In the genomic region with DNA sequence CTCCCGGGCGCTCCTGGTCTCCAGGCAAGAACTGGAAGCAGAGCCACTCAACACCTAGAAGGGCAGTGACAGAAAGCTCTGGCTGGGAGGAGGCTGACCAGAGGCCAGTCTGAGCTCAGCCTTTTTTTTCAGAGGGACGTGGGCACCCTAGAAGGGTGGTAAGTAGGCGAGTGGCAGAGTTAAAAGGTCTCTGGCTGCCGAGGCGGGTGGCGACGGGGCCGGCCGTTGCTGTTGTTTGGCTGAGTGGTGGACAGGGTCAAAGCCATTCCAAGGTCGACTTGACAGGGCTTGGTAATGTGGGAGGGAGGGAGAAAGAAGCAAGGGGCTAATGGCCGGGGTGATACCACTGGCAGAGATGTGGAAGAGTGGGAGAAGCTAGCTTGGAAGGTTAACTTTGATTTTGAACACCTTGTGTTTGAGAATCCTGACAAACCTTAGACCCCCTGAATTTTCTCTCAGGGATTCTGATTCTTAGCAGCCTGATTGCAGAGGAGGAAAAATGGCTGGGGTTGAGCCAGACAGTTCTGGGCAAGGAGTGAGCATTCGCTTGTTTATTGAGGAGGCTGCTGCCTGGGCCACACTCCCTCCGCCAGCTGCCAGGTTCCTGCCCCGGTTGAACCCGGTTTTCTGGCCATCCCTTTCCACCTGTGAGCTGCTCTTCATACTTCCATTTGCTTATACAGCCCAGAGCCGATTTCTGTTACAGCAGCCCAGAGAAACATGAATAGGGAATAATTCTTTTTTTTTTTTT, we compare ENCODE assay signal across 8 cellular contexts. TPM values are rescaled to one million over a fixed set of nuclear protein-coding genes. Genes with fewer than 3 reads are reported as not detected.
DNase-seq lines count a peak whose midpoint lies in the region; ATAC-seq, FAIRE-seq and TF ChIP-seq lines count a peak whose summit lies in the region.

No MANE protein-coding gene starts in this region.

- H3K27ac ChIP-seq in A549 = peak overlapping the region; percentile 64 to 72
- H3K27ac ChIP-seq in HUES48 (ENCODE audit: low read depth, low read length) = no peak overlapping the region
- H3K27ac ChIP-seq in mesodermal cell (ENCODE audit: low read depth, low read length, severe bottlenecking) = no peak overlapping the region

- DNase-seq in A549 (ENCODE audit: low read depth in 1 of 2, low spot score in 1 of 2) = no peak
- peak; percentile 35 for DNase-seq in cerebellum (ENCODE audit: low spot score)
- no peak for DNase-seq in NCI-H1694 (lab: John Stamatoyannopoulos, UW)
- DNase-seq in dermis blood vessel endothelial cell = no peak
- no peak for DNase-seq in AG08395 (ENCODE audit: low spot score)
- DNase-seq in HuH-7 (ENCODE audit: low spot score) = no peak

- no peak for TF ChIP-seq RAD21 in A549 (conservative IDR thresholded peaks at IDR 0.05 in 1 of 2, IDR thresholded peaks at IDR 0.05 in 1 of 2)

- TF ChIP-seq POLR2A in A549 (IDR thresholded peaks at IDR 0.05; ENCODE audit: low read length) = no peak

- peak overlapping the region; percentile 64 for H3K4me3 ChIP-seq in A549
- H3K4me3 ChIP-seq in HUES48 (ENCODE audit: low read depth, low read length) = peak overlapping the region; percentile 96
- H3K4me3 ChIP-seq in mesodermal cell (ENCODE audit: extremely low read depth, insufficient read depth, low read length, poor library complexity, severe bottlenecking) = peak overlapping the region; percentile 43

- H3K36me3 ChIP-seq in HUES48 (ENCODE audit: control insufficient read depth, insufficient read depth, low read length) (peaks cover 9% of the 10 kb centered on the region), mesodermal cell (ENCODE audit: control insufficient read depth, insufficient read depth, low read length) (peaks cover 6% of the 10 kb centered on the region)

- POLR2A ChIA-PET in A549 (lab: Yijun Ruan, JAX) = interaction anchor here (1.4 to 1.6 kb wide), 2 partner anchors 32 to 38 kb away, joined by 3 to 8 read pairs; partner anchors contain the start of gene SCO2

- FAIRE-seq in A549 (lab: Jason Lieb, UNC) = no peak

- peaks cover 7% of the 10 kb centered on the region; the same call in 1 of the 2 replicates for H3K27me3 ChIP-seq in HUES48 (ENCODE audit: control insufficient read depth, insufficient read depth, low read length)

- TF ChIP-seq CTCF in A549 (IDR thresholded peaks at IDR 0.05) = no peak

- ATAC-seq in A549 = peak; percentile 12 to 19; a peak in 5 of 6 replicates

- no peaks in the 10 kb centered on the region for H3K9me3 ChIP-seq in A549
- no peaks in the 10 kb centered on the region for H3K9me3 ChIP-seq in HUES48 (ENCODE audit: control insufficient read depth, insufficient read depth, low read length)
- no peaks in the 10 kb centered on the region for H3K9me3 ChIP-seq in mesodermal cell (ENCODE audit: control insufficient read depth, low read length)

- H3K4me2 ChIP-seq in A549 = peak overlapping the region; percentile 98

- CTCF ChIA-PET in A549 (lab: Yijun Ruan, JAX) = interaction anchor here (0.6 to 4.8 kb wide), 27 partner anchors 8 to 291 kb away, joined by 3 to 53 read pairs (median 4); partner anchors contain the start of genes ARSA, CHKB, CPT1B and KLHDC7B

- H3K9ac ChIP-seq in HUES48 (ENCODE audit: low read depth, low read length) = no peak overlapping the region; the same call in 1 of the 2 replicates

- 53% methylated on average over 17 of the region's 17 CpGs for WGBS in A549 (ENCODE audit: missing lambda C conversion rate)
- 37 to 38% methylated on average over 12 to 14 of the region's 17 CpGs for WGBS in mesodermal cell (ENCODE audit: insufficient coverage in 2 of 2), 2 experiments

- TF ChIP-seq EP300 in A549 (IDR thresholded peaks at IDR 0.05) = no peak

- H3K4me1 ChIP-seq in A549 (no peaks in the 10 kb centered on the region), HUES48 (ENCODE audit: control insufficient read depth, insufficient read depth, low read length) (no peaks in the 10 kb centered on the region), mesodermal cell (ENCODE audit: control insufficient read depth, insufficient read depth, low read length, poor library complexity, severe bottlenecking) (no peaks in the 10 kb centered on the region)

TF ChIP-seq in A549, 52 proteins besides CTCF, POLR2A, EP300 and RAD21:
- TF ChIP-seq HEYL (CRISPR knock-in tag; IDR thresholded peaks at IDR 0.05) (no peak), ESRRA (IDR thresholded peaks at IDR 0.05; ENCODE audit: borderline replicate concordance, low read length) (no peak), JUNB (IDR thresholded peaks at IDR 0.05) (no peak), FOSB (CRISPR knock-in tag; IDR thresholded peaks at IDR 0.05) (no peak), FOSL2 (IDR thresholded peaks at IDR 0.05) (no peak), FOSL2 (CRISPR knock-in tag; IDR thresholded peaks at IDR 0.05) (no peak), NPAS2 (CRISPR knock-in tag; IDR thresholded peaks at IDR 0.05; ENCODE audit: borderline replicate concordance) (no peak), CEBPB (IDR thresholded peaks at IDR 0.05) (no peak), RNF2 (IDR thresholded peaks at IDR 0.05; ENCODE audit: borderline replicate concordance, low read depth) (no peak), MYC (IDR thresholded peaks at IDR 0.05; ENCODE audit: borderline replicate concordance, low read length) (no peak)
- TF ChIP-seq, protein P1, sequence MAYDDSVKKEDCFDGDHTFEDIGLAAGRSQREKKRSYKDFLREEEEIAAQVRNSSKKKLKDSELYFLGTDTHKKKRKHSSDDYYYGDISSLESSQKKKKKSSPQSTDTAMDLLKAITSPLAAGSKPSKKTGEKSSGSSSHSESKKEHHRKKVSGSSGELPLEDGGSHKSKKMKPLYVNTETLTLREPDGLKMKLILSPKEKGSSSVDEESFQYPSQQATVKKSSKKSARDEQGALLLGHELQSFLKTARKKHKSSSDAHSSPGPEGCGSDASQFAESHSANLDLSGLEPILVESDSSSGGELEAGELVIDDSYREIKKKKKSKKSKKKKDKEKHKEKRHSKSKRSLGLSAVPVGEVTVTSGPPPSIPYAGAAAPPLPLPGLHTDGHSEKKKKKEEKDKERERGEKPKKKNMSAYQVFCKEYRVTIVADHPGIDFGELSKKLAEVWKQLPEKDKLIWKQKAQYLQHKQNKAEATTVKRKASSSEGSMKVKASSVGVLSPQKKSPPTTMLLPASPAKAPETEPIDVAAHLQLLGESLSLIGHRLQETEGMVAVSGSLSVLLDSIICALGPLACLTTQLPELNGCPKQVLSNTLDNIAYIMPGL (CRISPR knock-in tag; IDR thresholded peaks at IDR 0.05; ENCODE audit: borderline replicate concordance) = no peak

RNA-seq across cellular contexts. Expression of gene SYCE3, which starts 0.9 kb away (rescaled TPM):
- 0.30 and 0.59 TPM in 2 replicates for polyA plus RNA-seq in A549 (2011; rRNA removed)
- polyA plus RNA-seq in A549 (2012; cell fraction: cytosol; rRNA removed) = 0.49 and 0.77 TPM in 2 replicates
- polyA plus RNA-seq in A549 (2012; cell fraction: nucleus; rRNA removed) = not detected in 2 replicates
- polyA plus RNA-seq in A549 (2017; fragmentation: RNase III; extraction: RNeasy Plus Mini Kit Qiagen cat#74134 plus additional on column Dnase treatment) = 0.29 to 0.45 TPM in 2 of 3 replicates, not detected in the other
- polyA minus RNA-seq in A549 (2011; rRNA and poly(A)+ RNA removed) = not detected in 2 replicates
- not detected for total RNA-seq in cerebellum
- polyA plus RNA-seq in mesodermal cell (2013, experiment 1 of 2) = not detected
- not detected for polyA plus RNA-seq in mesodermal cell (2013, experiment 2 of 2)
- total RNA-seq in dermis blood vessel endothelial cell = not detected in 2 replicates

RNA-seq across cellular contexts. Expression of gene CPT1B, which starts 14.6 kb away (rescaled TPM):
- 12.1 and 16.5 TPM in 2 replicates for polyA plus RNA-seq in A549 (2011; rRNA removed)
- 15.9 and 16.1 TPM in 2 replicates for polyA plus RNA-seq in A549 (2012; cell fraction: cytosol; rRNA removed)
- 137 and 142 TPM in 2 replicates for polyA plus RNA-seq in A549 (2012; cell fraction: nucleus; rRNA removed)
- 21.1 to 27.5 TPM (median 26.5 TPM) in 3 replicates for polyA plus RNA-seq in A549 (2017; fragmentation: RNase III; extraction: RNeasy Plus Mini Kit Qiagen cat#74134 plus additional on column Dnase treatment)
- polyA minus RNA-seq in A549 (2011; rRNA and poly(A)+ RNA removed) = 4.6 and 6.1 TPM in 2 replicates
- total RNA-seq in cerebellum = 9.2 TPM
- 39.8 TPM for polyA plus RNA-seq in mesodermal cell (2013, experiment 1 of 2)
- polyA plus RNA-seq in mesodermal cell (2013, experiment 2 of 2) = 27.7 TPM
- 7.5 and 16.3 TPM in 2 replicates for total RNA-seq in dermis blood vessel endothelial cell

RNA-seq across cellular contexts. Expression of gene KLHDC7B, which starts 17.9 kb away (rescaled TPM):
- polyA plus RNA-seq in A549 (2011; rRNA removed) = 0.09 and 0.15 TPM in 2 replicates
- polyA plus RNA-seq in A549 (2012; cell fraction: cytosol; rRNA removed) = 0.01 TPM in 2 replicates
- polyA plus RNA-seq in A549 (2012; cell fraction: nucleus; rRNA removed) = 0.02 and 0.04 TPM in 2 replicates
- polyA plus RNA-seq in A549 (2017; fragmentation: RNase III; extraction: RNeasy Plus Mini Kit Qiagen cat#74134 plus additional on column Dnase treatment) = not detected in 3 replicates
- polyA minus RNA-seq in A549 (2011; rRNA and poly(A)+ RNA removed) = 0.24 and 0.37 TPM in 2 replicates
- not detected for total RNA-seq in cerebellum
- not detected for polyA plus RNA-seq in mesodermal cell (2013, experiment 1 of 2)
- 0.10 TPM for polyA plus RNA-seq in mesodermal cell (2013, experiment 2 of 2)
- total RNA-seq in dermis blood vessel endothelial cell = not detected in 2 replicates

RNA-seq across cellular contexts. Expression of gene CHKB, which starts 19.1 kb away (rescaled TPM):
- polyA plus RNA-seq in A549 (2011; rRNA removed) = 16.4 and 22.7 TPM in 2 replicates
- polyA plus RNA-seq in A549 (2012; cell fraction: cytosol; rRNA removed) = 14.8 and 15.9 TPM in 2 replicates
- 74.0 and 86.8 TPM in 2 replicates for polyA plus RNA-seq in A549 (2012; cell fraction: nucleus; rRNA removed)
- 21.0 to 26.1 TPM (median 25.8 TPM) in 3 replicates for polyA plus RNA-seq in A549 (2017; fragmentation: RNase III; extraction: RNeasy Plus Mini Kit Qiagen cat#74134 plus additional on column Dnase treatment)
- 6.4 and 7.8 TPM in 2 replicates for polyA minus RNA-seq in A549 (2011; rRNA and poly(A)+ RNA removed)
- total RNA-seq in cerebellum = 29.0 TPM
- polyA plus RNA-seq in mesodermal cell (2013, experiment 1 of 2) = 65.2 TPM
- 56.0 TPM for polyA plus RNA-seq in mesodermal cell (2013, experiment 2 of 2)
- 34.9 and 50.4 TPM in 2 replicates for total RNA-seq in dermis blood vessel endothelial cell

RNA-seq across cellular contexts. Expression of gene TYMP, which starts 33.8 kb away (rescaled TPM):
- 4.8 and 5.9 TPM in 2 replicates for polyA plus RNA-seq in A549 (2011; rRNA removed)
- 14.8 and 20.2 TPM in 2 replicates for polyA plus RNA-seq in A549 (2012; cell fraction: cytosol; rRNA removed)
- 33.3 and 44.0 TPM in 2 replicates for polyA plus RNA-seq in A549 (2012; cell fraction: nucleus; rRNA removed)
- 9.0 to 11.0 TPM (median 10.6 TPM) in 3 replicates for polyA plus RNA-seq in A549 (2017; fragmentation: RNase III; extraction: RNeasy Plus Mini Kit Qiagen cat#74134 plus additional on column Dnase treatment)
- 5.7 and 5.9 TPM in 2 replicates for polyA minus RNA-seq in A549 (2011; rRNA and poly(A)+ RNA removed)
- 2.3 TPM for total RNA-seq in cerebellum
- polyA plus RNA-seq in mesodermal cell (2013, experiment 1 of 2) = 2.6 TPM
- polyA plus RNA-seq in mesodermal cell (2013, experiment 2 of 2) = 2.0 TPM
- 28.9 and 53.1 TPM in 2 replicates for total RNA-seq in dermis blood vessel endothelial cell

Comparison
In these comparisons a context has a peak if more than half of its experiments do, and no peak if none do; other contexts are left out.
1. H3K27ac ChIP-seq: peak in A549 (2 of 2); none in HUES48 (single experiment) and mesodermal cell (single experiment).
2. H3K4me3 ChIP-seq: peak in every context shown above with its lines; median percentile 96 in HUES48; 64 in A549; 43 in mesodermal cell.